In genomic region chr4:109298279-109299010, GRCh38 we compare ENCODE assay signal across 2 cellular contexts.
TF ChIP-seq lines count a peak whose summit lies in the region.

No MANE protein-coding gene starts in this region.

TF ChIP-seq in SK-N-SH, 30 proteins besides CTCF, POLR2A, EP300 and RAD21 (continued from another document):
- no peak for TF ChIP-seq PBX3 (IDR thresholded peaks at IDR 0.05)
- no peak for TF ChIP-seq POLR2AphosphoS5 (IDR thresholded peaks at IDR 0.05; ENCODE audit: low read depth, low read length)

TF ChIP-seq in SK-N-SH treated with all-trans-retinoic acid at 6 μM for 48 hours, 23 proteins besides CTCF, POLR2A, EP300 and RAD21:
- TF ChIP-seq POU6F1 (CRISPR knock-in tag; IDR thresholded peaks at IDR 0.05; ENCODE audit: borderline replicate concordance, low read depth): no peak
- no peak for TF ChIP-seq ZNF70 (CRISPR knock-in tag; IDR thresholded peaks at IDR 0.05)
- no peak for TF ChIP-seq TSHZ2 (CRISPR knock-in tag; IDR thresholded peaks at IDR 0.05)
- no peak for TF ChIP-seq CREB5 (CRISPR knock-in tag; IDR thresholded peaks at IDR 0.05; ENCODE audit: low read depth)
- no peak for TF ChIP-seq GLIS3 (CRISPR knock-in tag; IDR thresholded peaks at IDR 0.05)
- TF ChIP-seq PPARA (CRISPR knock-in tag; IDR thresholded peaks at IDR 0.05; ENCODE audit: borderline replicate concordance): no peak
- TF ChIP-seq ZNF8 (CRISPR knock-in tag; IDR thresholded peaks at IDR 0.05): no peak
- TF ChIP-seq ZFP30 (CRISPR knock-in tag; IDR thresholded peaks at IDR 0.05): no peak
- TF ChIP-seq ARNTL (CRISPR knock-in tag; IDR thresholded peaks at IDR 0.05; ENCODE audit: borderline replicate concordance, low read depth): no peak
